Comparison of ENCODE assay signal across 24 cellular contexts in the genomic region with DNA sequence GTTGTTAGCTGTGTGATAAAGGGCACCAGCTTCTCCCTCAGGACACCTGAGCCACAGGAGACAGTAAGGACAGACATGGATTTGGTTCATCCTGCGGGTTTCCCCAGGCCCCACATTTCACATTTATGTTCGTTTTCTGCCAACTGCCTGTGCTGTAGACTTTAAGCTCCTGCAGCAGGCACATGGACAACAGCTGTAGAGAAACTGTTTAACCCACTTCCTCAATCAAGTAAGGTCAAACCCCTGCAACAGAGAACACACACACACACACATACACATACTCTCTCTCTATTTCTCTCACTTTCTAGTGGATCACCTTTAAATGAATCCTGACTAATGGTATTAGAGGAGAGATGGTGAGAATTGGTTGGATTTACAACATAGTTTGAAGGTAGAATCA.
DNase-seq lines count a peak whose midpoint lies in the region; ATAC-seq, FAIRE-seq and TF ChIP-seq lines count a peak whose summit lies in the region.
"Had no signal": no experiment of that assay in that cellular context is flagged by ENCODE, and none has a peak within 500 bp of the region (broad histone marks: within the 10 kb centered on the region; RNA-seq: fewer than 3 reads in every experiment).

No MANE protein-coding gene starts in this region.

- DNase-seq in GM12865 (ENCODE audit: low read depth) (peak; percentile 5), MM.1S (peak; percentile 23), GM12878 (ENCODE audit: low read depth, low spot score) (no peak), PC-3 (no peak)
- DNase-seq in activated effector memory CD4-positive, alpha-beta T cell treated with anti-CD3 and anti-CD28 coated beads, Interleukin-2, amount 50 U/mL, for 16 hours: no peak
- DNase-seq: activated CD4-positive, alpha-beta T cell treated with anti-CD3 and anti-CD28 coated beads for 36 hours; activated CD8-positive, alpha-beta memory T cell treated with anti-CD3 and anti-CD28 coated beads, Interleukin-2, amount 10 ng/mL, durations not matched to agents 7 days and 5 days; CD4-positive, alpha-beta T cell; DMS153; glutamatergic neuron; left ventricle myocardium superior; NCI-H1105; NCI-H2171; nucleus accumbens; right cardiac atrium; RPMI8226; stimulated activated naive CD4-positive, alpha-beta T cell treated with Interleukin-2 at 50 U/mL for 16 hours; tibial artery had no signal

- POLR2A ChIA-PET in GM12878 (lab: Charles Lee) (interaction anchor here (1.1 kb wide), 1 partner anchor 14 kb away, joined by 3 read pairs; no protein-coding TSS in a partner anchor), PC-3 (lab: Charles Lee; ENCODE audit: unreplicated experiment) (no interaction called here)

- no peak for TF ChIP-seq EP300 in GM12878 (IDR thresholded peaks at IDR 0.05; ENCODE audit: borderline replicate concordance in 1 of 2, control insufficient read depth in 1 of 2, low read depth in 2 of 2, low read length in 2 of 2)

- SMC1A ChIA-PET in GM12878 (lab: Charles Lee; ENCODE audit: uncharacterized antibody, unreplicated experiment): no interaction called here

- intact Hi-C loops in GM12878 (cut with micrococcal nuclease; ENCODE audit: unreplicated experiment): no loop called here
- intact Hi-C loops in PC-3 (cut with micrococcal nuclease): no loop called here

- no peak for FAIRE-seq in GM12878 (lab: Jason Lieb, UNC)

- no peaks in the 10 kb centered on the region for H4K20me1 ChIP-seq in MM.1S (ENCODE audit: insufficient read depth, low read length)
- H4K20me1 ChIP-seq in GM12878 (ENCODE audit: control insufficient read depth, insufficient read depth): no peaks in the 10 kb centered on the region
- no peaks in the 10 kb centered on the region for H4K20me1 ChIP-seq in PC-3 (ENCODE audit: low read length)

- CTCF ChIA-PET in GM12878 (lab: Yijun Ruan, JAX) (interaction anchor here (0.7 to 1.3 kb wide), 3 partner anchors 8 to 836 kb away, joined by 3 read pairs; no protein-coding TSS in a partner anchor), PC-3 (lab: Charles Lee) (no interaction called here)

- H3K4me3 ChIP-seq in GM12865 (ENCODE audit: low read depth, low read length) (no peak overlapping the region), MM.1S (ENCODE audit: low read length) (no peak overlapping the region), GM12878 (no peak overlapping the region), PC-3 (ENCODE audit: low read length) (no peak overlapping the region)
- H3K4me3 ChIP-seq: cardiac muscle cell, tibial artery had no signal

- no peak for TF ChIP-seq POLR2A in GM12878 (IDR thresholded peaks at IDR 0.05; ENCODE audit: low read depth, low read length)

- no peaks in the 10 kb centered on the region for H3K79me2 ChIP-seq in MM.1S (ENCODE audit: low read length)
- H3K79me2 ChIP-seq in GM12878 (ENCODE audit: control insufficient read depth, insufficient read depth, low read length): no peaks in the 10 kb centered on the region
- H3K79me2 ChIP-seq in PC-3 (ENCODE audit: low read length): no peaks in the 10 kb centered on the region

- TF ChIP-seq RAD21 in GM12878 (IDR thresholded peaks at IDR 0.05; ENCODE audit: insufficient read depth, low read depth, low read length): no peak

- no peaks in the 10 kb centered on the region for H3K9me3 ChIP-seq in MM.1S (replicated peaks; ENCODE audit: insufficient read depth, low read length)
- H3K9me3 ChIP-seq in GM12878 (replicated peaks; ENCODE audit: control insufficient read depth, insufficient read depth, low read length): no peaks in the 10 kb centered on the region; the same call in 2 of the 3 replicates
- H3K9me3 ChIP-seq in PC-3 (ENCODE audit: low read length): no peaks in the 10 kb centered on the region
- H3K9me3 ChIP-seq: tibial artery had no signal

- H2AFZ ChIP-seq in MM.1S (ENCODE audit: low read length) (no peak overlapping the region), GM12878 (ENCODE audit: control insufficient read depth, low read depth, low read length) (no peak overlapping the region), PC-3 (ENCODE audit: low read length) (no peak overlapping the region)

- H3K9me2 ChIP-seq in MM.1S (replicated peaks; ENCODE audit: insufficient read depth, low read length) (no peaks in the 10 kb centered on the region), PC-3 (replicated peaks; ENCODE audit: low read length) (no peaks in the 10 kb centered on the region)

- peak; percentile 60 for ATAC-seq in HG02943 (IDR thresholded peaks at IDR 0.05; ENCODE audit: low read depth, unreplicated experiment)
- no peak for ATAC-seq in GM12878
- no peak for ATAC-seq in GM21423 (IDR thresholded peaks at IDR 0.05; ENCODE audit: unreplicated experiment)
- ATAC-seq in PC-3: no peak
- no peak for ATAC-seq in GM21360 (IDR thresholded peaks at IDR 0.05; ENCODE audit: unreplicated experiment)
- ATAC-seq: activated CD4-positive, alpha-beta T cell treated with anti-CD3 and anti-CD28 coated beads for 36 hours; activated CD8-positive, alpha-beta memory T cell treated with anti-CD3 and anti-CD28 coated beads, Interleukin-2, amount 10 ng/mL, durations not matched to agents 7 days and 5 days; HCT116; left ventricle myocardium superior; right cardiac atrium; SK-N-SH treated with all-trans-retinoic acid at 6 μM for 48 hours had no signal

- H3K4me1 ChIP-seq in MM.1S (ENCODE audit: low read length): no peaks in the 10 kb centered on the region
- no peaks in the 10 kb centered on the region for H3K4me1 ChIP-seq in GM12878 (ENCODE audit: control insufficient read depth, insufficient read depth, low read length)
- no peaks in the 10 kb centered on the region for H3K4me1 ChIP-seq in PC-3 (ENCODE audit: insufficient read depth, low read length)
- H3K4me1 ChIP-seq: tibial artery had no signal

- RAD21 ChIA-PET in GM12878 (lab: Charles Lee; ENCODE audit: unreplicated experiment): no interaction called here

- in situ Hi-C loops in GM12878 (cut with MboI): no loop called here

- H3K9ac ChIP-seq in MM.1S (ENCODE audit: low read length) (no peak overlapping the region), GM12878 (ENCODE audit: control insufficient read depth, insufficient read depth, low read length) (no peak overlapping the region), PC-3 (ENCODE audit: low read length) (no peak overlapping the region)

- H3K4me2 ChIP-seq in MM.1S (ENCODE audit: low read depth, low read length): no peak overlapping the region
- no peak overlapping the region for H3K4me2 ChIP-seq in GM12878 (ENCODE audit: control insufficient read depth, insufficient read depth)
- H3K4me2 ChIP-seq in PC-3 (ENCODE audit: low read length): no peak overlapping the region

- H3K36me3 ChIP-seq in MM.1S (replicated peaks; ENCODE audit: insufficient read depth, low read length): no peaks in the 10 kb centered on the region
- no peaks in the 10 kb centered on the region for H3K36me3 ChIP-seq in GM12878 (ENCODE audit: control insufficient read depth in 2 of 2, insufficient read depth in 2 of 2, low read length in 1 of 2)
- no peaks in the 10 kb centered on the region for H3K36me3 ChIP-seq in PC-3 (ENCODE audit: low read depth, low read length)
- H3K36me3 ChIP-seq: cardiac muscle cell, tibial artery had no signal

- H3F3A ChIP-seq in MM.1S (ENCODE audit: insufficient read depth, low read length) (no peaks in the 10 kb centered on the region), PC-3 (ENCODE audit: low read length, unreplicated experiment) (no peaks in the 10 kb centered on the region)

- H3K27ac ChIP-seq in MM.1S (ENCODE audit: low read length) (no peak overlapping the region), GM12878 (ENCODE audit: control insufficient read depth, insufficient read depth) (no peak overlapping the region), PC-3 (ENCODE audit: low read length) (no peak overlapping the region)
- H3K27ac ChIP-seq: cardiac muscle cell, tibial artery had no signal

- BruUV-seq in GM12878 (replicated peaks; lab: Mats Ljungman, UMichigan): no TSS peak
- BruUV-seq in PC-3 (replicated peaks; lab: Mats Ljungman, UMichigan): no TSS peak

- TF ChIP-seq CTCF in GM12865 (IDR thresholded peaks at IDR 0.05; ENCODE audit: insufficient read depth, low read depth, low read length, missing control alignments) (no peak), MM.1S (IDR thresholded peaks at IDR 0.05; ENCODE audit: low read length) (no peak), GM12878 (IDR thresholded peaks at IDR 0.05 in 2 of 3, conservative IDR thresholded peaks at IDR 0.05 in 1 of 3; ENCODE audit: control insufficient read depth in 2 of 3, extremely low read depth in 1 of 3, insufficient read depth in 1 of 3, low read depth in 3 of 3, low read length in 3 of 3) (no peak), PC-3 (conservative IDR thresholded peaks at IDR 0.05; ENCODE audit: low read depth, low read length) (no peak)

- 4% methylated on average over 2 of the region's 2 CpGs for WGBS in GM12878 (ENCODE audit: insufficient coverage, insufficient replicate concordance, low lambda C conversion rate, missing lambda C conversion rate)

- no peaks in the 10 kb centered on the region for H3K27me3 ChIP-seq in MM.1S (replicated peaks; ENCODE audit: insufficient read depth, low read length)
- no peaks in the 10 kb centered on the region for H3K27me3 ChIP-seq in GM12878 (replicated peaks in 1 of 2; ENCODE audit: control insufficient read depth in 2 of 2, insufficient read depth in 2 of 2, low read length in 1 of 2)
- peaks cover 24% of the 10 kb centered on the region; the same call in 1 of the 2 replicates for H3K27me3 ChIP-seq in PC-3 (ENCODE audit: low read length)
- H3K27me3 ChIP-seq: cardiac muscle cell, tibial artery had no signal

TF ChIP-seq in GM12878, 131 proteins besides CTCF, POLR2A, EP300 and RAD21:
- peak; percentile 61; the same call in 1 of the 2 replicates for TF ChIP-seq SPI1 (IDR thresholded peaks at IDR 0.05; ENCODE audit: borderline replicate concordance, insufficient read depth, low read depth, low read length)
- TF ChIP-seq FOXK2 (IDR thresholded peaks at IDR 0.05): no peak
- no peak for TF ChIP-seq TCF7 (IDR thresholded peaks at IDR 0.05; ENCODE audit: borderline replicate concordance)
- no peak for TF ChIP-seq RB1 (IDR thresholded peaks at IDR 0.05; ENCODE audit: borderline replicate concordance)
- no peak for TF ChIP-seq EED (IDR thresholded peaks at IDR 0.05; ENCODE audit: low read depth)

Comparison
In these comparisons a context has a peak if more than half of its experiments do, and no peak if none do; other contexts are left out.
1. DNase-seq: peak in GM12865 (single experiment) and MM.1S (single experiment); none in GM12878 (single experiment), PC-3 (single experiment) and activated effector memory CD4-positive, alpha-beta T cell treated with anti-CD3 and anti-CD28 coated beads, Interleukin-2, amount 50 U/mL, for 16 hours (single experiment).